ENCODE assay signal across 31 cellular contexts in the genomic region with DNA sequence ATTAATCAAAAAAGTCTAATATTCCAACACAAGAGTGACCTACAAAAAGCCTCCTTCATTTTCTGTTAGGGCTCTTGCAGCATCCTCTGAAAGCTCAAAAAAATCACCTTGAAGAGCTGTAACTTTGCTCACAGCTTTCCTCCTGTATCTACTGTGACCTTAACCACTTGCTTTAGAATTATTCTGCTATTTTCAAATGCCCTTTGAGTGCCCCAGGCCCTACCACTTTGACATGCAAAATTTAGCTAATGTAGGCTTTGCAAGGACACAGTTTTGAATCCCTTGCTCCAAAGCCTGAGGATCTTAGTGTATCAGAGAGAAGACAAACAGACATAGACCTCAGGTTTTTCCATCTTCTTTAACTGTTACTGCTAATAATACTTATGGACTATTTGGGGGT.
"Had no signal": no experiment of that assay in that cellular context is flagged by ENCODE, and none has a peak within 500 bp of the region (broad histone marks: within the 10 kb centered on the region; RNA-seq: fewer than 3 reads in every experiment).

No MANE protein-coding gene starts in this region.

- H3K4me3 ChIP-seq: hepatocyte, left ventricle myocardium inferior, lung, neural progenitor cell, pancreas, prostate gland, skin epidermis, stomach, testis, thyroid gland, transverse colon, upper lobe of left lung, vagina had no signal

- H3K27ac Mint-ChIP-seq: immature natural killer cell; mesothelial cell of epicardium; naive B cell; natural killer cell; nephron progenitor cell; neural progenitor cell; stimulated activated naive B cell treated with anti-CD40 and anti-IgM and Interleukin-4, amounts not matched to agents 10 μg/mL and 1 μg/mL and 100 μg/mL, for 72 hours had no signal

- H3K4me1 ChIP-seq: left ventricle myocardium inferior, pancreas, prostate gland, stomach, testis, thyroid gland, transverse colon, upper lobe of left lung, vagina had no signal

- H2AFZ ChIP-seq: hepatocyte, neural progenitor cell had no signal

- H3K4me3 Mint-ChIP-seq: immature natural killer cell; mesothelial cell of epicardium; naive B cell; natural killer cell; nephron progenitor cell; neural progenitor cell; stimulated activated naive B cell treated with anti-CD40 and anti-IgM and Interleukin-4, amounts not matched to agents 10 μg/mL and 1 μg/mL and 100 μg/mL, for 72 hours had no signal

- ATAC-seq: left colon; natural killer cell; pancreas; right cardiac atrium; sciatic nerve; stimulated activated naive B cell treated with anti-CD40 and anti-IgM and Interleukin-4, amounts not matched to agents 10 μg/mL and 1 μg/mL and 100 μg/mL, for 72 hours; stimulated activated naive CD8-positive, alpha-beta T cell treated with anti-CD3 and anti-CD28 coated beads, Interleukin-15, Interleukin-2, amounts not matched to agents 100 U/mL and 50 U/mL, for 24 hours had no signal

- H3K36me3 ChIP-seq: left ventricle myocardium inferior, neural progenitor cell, pancreas, prostate gland, stomach, thyroid gland, transverse colon, upper lobe of left lung, vagina had no signal

- H3K4me1 Mint-ChIP-seq: immature natural killer cell; mesothelial cell of epicardium; naive B cell; natural killer cell; nephron progenitor cell; stimulated activated naive B cell treated with anti-CD40 and anti-IgM and Interleukin-4, amounts not matched to agents 10 μg/mL and 1 μg/mL and 100 μg/mL, for 72 hours had no signal

- H3K9ac ChIP-seq: neural progenitor cell had no signal

- H3K27me3 ChIP-seq: hepatocyte, neural progenitor cell, pancreas, stomach, testis, thyroid gland, transverse colon, upper lobe of left lung, vagina had no signal

- H3K9me3 ChIP-seq: left ventricle myocardium inferior, pancreas, prostate gland, stomach, testis, thyroid gland, transverse colon, upper lobe of left lung, vagina had no signal

- H3K79me2 ChIP-seq: hepatocyte had no signal

- H3K36me3 Mint-ChIP-seq: mesothelial cell of epicardium; naive B cell; neural progenitor cell; stimulated activated naive B cell treated with anti-CD40 and anti-IgM and Interleukin-4, amounts not matched to agents 10 μg/mL and 1 μg/mL and 100 μg/mL, for 72 hours had no signal

- DNase-seq: immature natural killer cell; kidney; left colon; left ventricle myocardium inferior; mesendoderm; naive B cell; natural killer cell; nephron progenitor cell; pancreas; posterior cingulate gyrus; retina; right cardiac atrium; stimulated activated CD4-positive, alpha-beta T cell treated with anti-CD3 and anti-CD28 coated beads, Interleukin-12 subunit alpha, Interleukin-12 subunit beta, amount 100 ng/mL, for 4 hours; stimulated activated CD4-positive, alpha-beta T cell treated with anti-CD3 and anti-CD28 coated beads, Interleukin-15, amount 100 ng/mL, for 24 hours; stimulated activated CD4-positive, alpha-beta T cell treated with anti-CD3 and anti-CD28 coated beads, Interleukin-2, amount 100 ng/mL, for 24 hours; stimulated activated CD4-positive, alpha-beta T cell treated with anti-CD3 and anti-CD28 coated beads, Interleukin-4, amount 100 ng/mL, for 1 hour; stimulated activated naive B cell treated with anti-CD40 and anti-IgM and Interleukin-4, amounts not matched to agents 10 μg/mL and 1 μg/mL and 100 μg/mL, for 72 hours; stimulated activated naive CD8-positive, alpha-beta T cell treated with anti-CD3 and anti-CD28 coated beads, Interleukin-15, Interleukin-2, amounts not matched to agents 100 U/mL and 50 U/mL, for 24 hours; stomach; testis; thyroid gland; transverse colon; upper lobe of left lung had no signal

- H3K27ac ChIP-seq: hepatocyte, left ventricle myocardium inferior, neural progenitor cell, pancreas, prostate gland, skin epidermis, stomach, testis, thyroid gland, transverse colon, upper lobe of left lung, vagina had no signal

- H3K4me2 ChIP-seq: hepatocyte, neural progenitor cell had no signal

- H3K27me3 Mint-ChIP-seq: naive B cell; stimulated activated naive B cell treated with anti-CD40 and anti-IgM and Interleukin-4, amounts not matched to agents 10 μg/mL and 1 μg/mL and 100 μg/mL, for 72 hours had no signal
